In genomic region chr19:39144487-39145071, GRCh38 we compare ENCODE assay signal across 9 cellular contexts. TPM values are rescaled to one million over a fixed set of nuclear protein-coding genes. Genes with fewer than 3 reads are reported as not detected.
A peak's percentile ranks its signal among the peaks of the same experiment; 100 is the strongest.
DNase-seq lines count a peak whose midpoint lies in the region; ATAC-seq, FAIRE-seq and TF ChIP-seq lines count a peak whose summit lies in the region.
"Had no signal": no experiment of that assay in that cellular context is flagged by ENCODE, and none has a peak within 500 bp of the region (broad histone marks: within the 10 kb centered on the region; RNA-seq: fewer than 3 reads in every experiment).

No MANE protein-coding gene starts in this region.

- no peak overlapping the region for H2BK5ac ChIP-seq in mesendoderm (ENCODE audit: low read length)

- peaks cover 0 to 4% (median 0%) of the 10 kb centered on the region in 3 donors for H3K36me3 ChIP-seq in Peyer's patch
- peaks cover 0 to 3% of the 10 kb centered on the region in 2 experiments for H3K36me3 ChIP-seq in endothelial cell of umbilical vein (ENCODE audit: control insufficient read depth in 2 of 2, extremely low read depth in 1 of 2, insufficient read depth in 2 of 2, low read length in 2 of 2)
- H3K36me3 ChIP-seq in mesendoderm (ENCODE audit: control insufficient read depth, insufficient read depth, low read length), result no peaks in the 10 kb centered on the region
- no peaks in the 10 kb centered on the region for H3K36me3 ChIP-seq in transverse colon

- TF ChIP-seq EP300 in transverse colon (IDR thresholded peaks at IDR 0.05; ENCODE audit: low read depth), result no peak

- no peak overlapping the region for H3K23ac ChIP-seq in mesendoderm (ENCODE audit: low read length)

- in situ Hi-C loops in transverse colon (cut with MboI; ENCODE audit: low pct_ligation_motif_present in 1 of 4, low pct_unique_long_range_greater_than_20kb in 1 of 4, low sequenced_read_pairs in 3 of 4), result no loop called here

- no peak overlapping the region for H4K5ac ChIP-seq in mesendoderm (ENCODE audit: low read length)

- H3K18ac ChIP-seq in mesendoderm (ENCODE audit: low read length), result no peak overlapping the region

- H3K56ac ChIP-seq in mesendoderm (ENCODE audit: low read length), result no peak overlapping the region

- H3K27ac ChIP-seq in Peyer's patch (peak overlapping the region in 3 of 4 donors; percentile 12 to 71 (median 69)), endothelial cell of umbilical vein (ENCODE audit: insufficient read depth, low read depth, low read length) (peak overlapping the region; percentile 21), mesendoderm (ENCODE audit: low read depth, low read length) (no peak overlapping the region), transverse colon (peak overlapping the region; percentile 73 to 89 (median 87))

- H3K4me3 ChIP-seq in Peyer's patch (peak overlapping the region in 2 of 4 donors; percentile 8 to 21), endothelial cell of umbilical vein (replicated peaks in 1 of 3; ENCODE audit: insufficient read depth in 1 of 3, low read depth in 1 of 3, low read length in 3 of 3) (no peak overlapping the region), mesendoderm (ENCODE audit: low read length) (no peak overlapping the region), transverse colon (peak overlapping the region in 1 of 4 donors; percentile 7)

- H3K9me3 ChIP-seq in Peyer's patch (no peaks in the 10 kb centered on the region), endothelial cell of umbilical vein (replicated peaks; ENCODE audit: control insufficient read depth, insufficient read depth, low read length) (no peaks in the 10 kb centered on the region), transverse colon (no peaks in the 10 kb centered on the region)

- H3K4me2 ChIP-seq in endothelial cell of umbilical vein (ENCODE audit: insufficient read depth, low read length), result peak overlapping the region; percentile 7
- no peak overlapping the region for H3K4me2 ChIP-seq in mesendoderm (ENCODE audit: low read length)

- H3K9ac ChIP-seq in endothelial cell of umbilical vein (replicated peaks; ENCODE audit: extremely low read depth, insufficient read depth, low read length) (peak overlapping the region; percentile 28), mesendoderm (ENCODE audit: low read length) (no peak overlapping the region)

- no peak for DNase-seq in Peyer's patch
- peak; percentile 90 for DNase-seq in endothelial cell of umbilical vein (ENCODE audit: low read depth, low spot score)
- peak; percentile 53 for DNase-seq in mesendoderm
- DNase-seq in transverse colon, result no peak
- no peak for DNase-seq in activated CD8-positive, alpha-beta memory T cell treated with anti-CD3 and anti-CD28 coated beads for 24 hours
- DNase-seq: activated CD4-positive, CD25-positive, alpha-beta regulatory T cell treated with anti-CD3 and anti-CD28 coated beads, Interleukin-2, amount 50 U/mL, for 72 hours had no signal

- dilution Hi-C loops in endothelial cell of umbilical vein (cut with MboI; ENCODE audit: extremely low pct_ligation_motif_present, low sequenced_read_pairs), result no loop called here

- no peaks in the 10 kb centered on the region for H3K9me1 ChIP-seq in endothelial cell of umbilical vein (replicated peaks; ENCODE audit: control insufficient read depth, extremely low read depth, insufficient read depth, low read length)

- CTCF ChIA-PET in endothelial cell of umbilical vein (lab: Charles Lee), result interaction anchor here (0.8 to 3.9 kb wide), 8 partner anchors 12 to 253 kb away, joined by 3 to 16 read pairs (median 5); partner anchors contain the start of gene PAK4

- H3K79me1 ChIP-seq in mesendoderm (ENCODE audit: low read length), result peaks cover 22% of the 10 kb centered on the region

- no peak for TF ChIP-seq POLR2A in Peyer's patch (IDR thresholded peaks at IDR 0.05)
- TF ChIP-seq POLR2A in endothelial cell of umbilical vein (IDR thresholded peaks at IDR 0.05; ENCODE audit: low read depth, low read length), result no peak
- no peak for TF ChIP-seq POLR2A in transverse colon (IDR thresholded peaks at IDR 0.05)

- H2AFZ ChIP-seq in endothelial cell of umbilical vein (ENCODE audit: low read depth, low read length), result no peak overlapping the region

- BruUV-seq in endothelial cell of umbilical vein (replicated peaks; lab: Mats Ljungman, UMichigan), result no TSS peak

- FAIRE-seq in endothelial cell of umbilical vein (lab: Jason Lieb, UNC), result peak; percentile 93

- ATAC-seq in GM19467 (IDR thresholded peaks at IDR 0.05; ENCODE audit: unreplicated experiment) (no peak), HG03196 (IDR thresholded peaks at IDR 0.05; ENCODE audit: unreplicated experiment) (no peak), GM19397 (IDR thresholded peaks at IDR 0.05; ENCODE audit: unreplicated experiment) (no peak)

- H2BK120ac ChIP-seq in mesendoderm (ENCODE audit: low read depth, low read length), result no peak overlapping the region

- H2AK5ac ChIP-seq in mesendoderm (ENCODE audit: low read length), result no peak overlapping the region

- no peak overlapping the region for H4K8ac ChIP-seq in mesendoderm (ENCODE audit: low read depth, low read length)

- intact Hi-C loops in endothelial cell of umbilical vein (cut with micrococcal nuclease), result loop anchor here (1.0 to 2.0 kb wide), 3 partner anchors 14 to 43 kb away; partner anchors contain the start of gene PAK4
- intact Hi-C loops in transverse colon (cut with DNase I; ENCODE audit: low total_unique reads), result no loop called here

- WGBS in mesendoderm (ENCODE audit: extremely low coverage, insufficient coverage, low lambda C conversion rate), result no CpG with 5 or more reads among the region's 6 CpGs
- WGBS in transverse colon (ENCODE audit: low coverage in 1 of 2), 2 donors, result 0 to 34% methylated on average over 1 to 6 of the region's 6 CpGs

- H2BK15ac ChIP-seq in mesendoderm (replicated peaks; ENCODE audit: low read depth), result no peak overlapping the region

- POLR2A ChIA-PET in endothelial cell of umbilical vein (lab: Charles Lee), result no interaction called here

- TF ChIP-seq CTCF in Peyer's patch (IDR thresholded peaks at IDR 0.05), result no peak
- no peak for TF ChIP-seq CTCF in endothelial cell of umbilical vein (IDR thresholded peaks at IDR 0.05; ENCODE audit: extremely low read depth in 1 of 2, insufficient read depth in 1 of 2, low read depth in 1 of 2, low read length in 2 of 2)
- no peak for TF ChIP-seq CTCF in transverse colon (IDR thresholded peaks at IDR 0.05)

- peaks cover 3% of the 10 kb centered on the region for H4K20me1 ChIP-seq in endothelial cell of umbilical vein (replicated peaks; ENCODE audit: control insufficient read depth, extremely low read depth, insufficient read depth, low read length)

- H3K4ac ChIP-seq in mesendoderm (ENCODE audit: low read depth, low read length), result no peak overlapping the region

- H3K79me2 ChIP-seq in endothelial cell of umbilical vein (ENCODE audit: control insufficient read depth, insufficient read depth, low read length), result peaks cover 62% of the 10 kb centered on the region
- peaks cover 34% of the 10 kb centered on the region for H3K79me2 ChIP-seq in mesendoderm (ENCODE audit: control insufficient read depth, insufficient read depth, low read length)

- H3K4me1 ChIP-seq in Peyer's patch, result peaks cover 0 to 53% (median 2%) of the 10 kb centered on the region in 4 donors
- peaks cover 19% of the 10 kb centered on the region for H3K4me1 ChIP-seq in endothelial cell of umbilical vein (ENCODE audit: control insufficient read depth, extremely low read depth, insufficient read depth, low read length)
- H3K4me1 ChIP-seq in mesendoderm (ENCODE audit: control insufficient read depth, low read depth, low read length), result peaks cover 14% of the 10 kb centered on the region
- H3K4me1 ChIP-seq in transverse colon, result peaks cover 22 to 58% (median 38%) of the 10 kb centered on the region in 4 donors

- H3K27me3 ChIP-seq in Peyer's patch (no peaks in the 10 kb centered on the region), endothelial cell of umbilical vein (ENCODE audit: control insufficient read depth in 2 of 2, insufficient read depth in 2 of 2, low read length in 2 of 2) (no peaks in the 10 kb centered on the region), mesendoderm (ENCODE audit: insufficient read depth, low read length, poor library complexity) (no peaks in the 10 kb centered on the region), transverse colon (no peaks in the 10 kb centered on the region)

RNA-seq across cellular contexts. Expression of gene PAK4, which starts 19.0 kb away (rescaled TPM):
- total RNA-seq in Peyer's patch, result 10 to 100 TPM; 24.8 to 73.0 (median 45.7) TPM
- 49.6 and 55.4 TPM in 2 replicates for total RNA-seq in endothelial cell of umbilical vein
- polyA plus RNA-seq in endothelial cell of umbilical vein, result 39.8 and 48.4 TPM in 2 replicates
- polyA plus RNA-seq in endothelial cell of umbilical vein (2011; cell fraction: cytosol; rRNA removed), result 24.3 and 32.3 TPM in 2 replicates
- polyA plus RNA-seq in endothelial cell of umbilical vein (2011; cell fraction: nucleus; rRNA removed), result 24.1 and 24.3 TPM in 2 replicates
- polyA plus RNA-seq in endothelial cell of umbilical vein (2012), result 26.5 and 39.9 TPM in 2 replicates
- polyA minus RNA-seq in endothelial cell of umbilical vein, result 21.3 and 22.5 TPM in 2 replicates
- polyA minus RNA-seq in endothelial cell of umbilical vein (2011; cell fraction: cytosol; rRNA and poly(A)+ RNA removed), result 28.0 TPM
- polyA minus RNA-seq in endothelial cell of umbilical vein (2011; cell fraction: nucleus; rRNA and poly(A)+ RNA removed), result 14.5 and 29.1 TPM in 2 replicates
- 56.1 TPM for polyA plus RNA-seq in mesendoderm (2013, experiment 1 of 2)
- polyA plus RNA-seq in mesendoderm (2013, experiment 2 of 2), result 52.0 TPM
- total RNA-seq in transverse colon, result 10 to 100 TPM; 43.8 to 96.1 (median 63.2) TPM

RNA-seq across cellular contexts. Expression of gene NCCRP1, which starts 52.2 kb away (rescaled TPM):
- total RNA-seq in Peyer's patch (1 to 10 TPM in 1 of 4 donors, not detected in 3; 1.1 TPM), endothelial cell of umbilical vein (not detected in 2 replicates), transverse colon (1 to 10 TPM in 2 of 4 donors, under 1 TPM in 1, not detected in 1; 0.14 to 3.0 (median 1.1) TPM)
- polyA plus RNA-seq in endothelial cell of umbilical vein, result 0.06 TPM in 1 of 2 replicates, not detected in the other
- polyA plus RNA-seq in endothelial cell of umbilical vein (2011; cell fraction: cytosol; rRNA removed), result not detected in 2 replicates
- polyA plus RNA-seq in endothelial cell of umbilical vein (2011; cell fraction: nucleus; rRNA removed), result not detected in 2 replicates
- polyA plus RNA-seq in endothelial cell of umbilical vein (2012), result not detected in 2 replicates
- polyA minus RNA-seq in endothelial cell of umbilical vein, result 0.13 TPM in 1 of 2 replicates, not detected in the other
- not detected for polyA minus RNA-seq in endothelial cell of umbilical vein (2011; cell fraction: cytosol; rRNA and poly(A)+ RNA removed)
- polyA minus RNA-seq in endothelial cell of umbilical vein (2011; cell fraction: nucleus; rRNA and poly(A)+ RNA removed), result not detected in 2 replicates
- polyA plus RNA-seq in mesendoderm (2013, experiment 1 of 2), result 0.45 TPM
- polyA plus RNA-seq in mesendoderm (2013, experiment 2 of 2), result 0.39 TPM

RNA-seq across cellular contexts. Expression of gene SYCN, which starts 59.5 kb away (rescaled TPM):
- total RNA-seq in Peyer's patch (not detected), endothelial cell of umbilical vein (not detected in 2 replicates), transverse colon (not detected)
- polyA plus RNA-seq in endothelial cell of umbilical vein, result not detected in 2 replicates
- not detected in 2 replicates for polyA plus RNA-seq in endothelial cell of umbilical vein (2011; cell fraction: cytosol; rRNA removed)
- not detected in 2 replicates for polyA plus RNA-seq in endothelial cell of umbilical vein (2011; cell fraction: nucleus; rRNA removed)
- polyA plus RNA-seq in endothelial cell of umbilical vein (2012), result not detected in 2 replicates
- polyA minus RNA-seq in endothelial cell of umbilical vein, result not detected in 2 replicates
- polyA minus RNA-seq in endothelial cell of umbilical vein (2011; cell fraction: cytosol; rRNA and poly(A)+ RNA removed), result not detected
- not detected in 2 replicates for polyA minus RNA-seq in endothelial cell of umbilical vein (2011; cell fraction: nucleus; rRNA and poly(A)+ RNA removed)
- polyA plus RNA-seq in mesendoderm (2013, experiment 1 of 2), result not detected
- polyA plus RNA-seq in mesendoderm (2013, experiment 2 of 2), result not detected

Comparison
In these comparisons a context has a peak if more than half of its experiments do, and no peak if none do; other contexts are left out.
1. DNase-seq: peak in endothelial cell of umbilical vein (single experiment) and mesendoderm (single experiment); none in Peyer's patch (0 of 3), transverse colon (single experiment) and activated CD8-positive, alpha-beta memory T cell treated with anti-CD3 and anti-CD28 coated beads for 24 hours (single experiment).